8 cellular contexts compared by ENCODE assay signal in the genomic region with DNA sequence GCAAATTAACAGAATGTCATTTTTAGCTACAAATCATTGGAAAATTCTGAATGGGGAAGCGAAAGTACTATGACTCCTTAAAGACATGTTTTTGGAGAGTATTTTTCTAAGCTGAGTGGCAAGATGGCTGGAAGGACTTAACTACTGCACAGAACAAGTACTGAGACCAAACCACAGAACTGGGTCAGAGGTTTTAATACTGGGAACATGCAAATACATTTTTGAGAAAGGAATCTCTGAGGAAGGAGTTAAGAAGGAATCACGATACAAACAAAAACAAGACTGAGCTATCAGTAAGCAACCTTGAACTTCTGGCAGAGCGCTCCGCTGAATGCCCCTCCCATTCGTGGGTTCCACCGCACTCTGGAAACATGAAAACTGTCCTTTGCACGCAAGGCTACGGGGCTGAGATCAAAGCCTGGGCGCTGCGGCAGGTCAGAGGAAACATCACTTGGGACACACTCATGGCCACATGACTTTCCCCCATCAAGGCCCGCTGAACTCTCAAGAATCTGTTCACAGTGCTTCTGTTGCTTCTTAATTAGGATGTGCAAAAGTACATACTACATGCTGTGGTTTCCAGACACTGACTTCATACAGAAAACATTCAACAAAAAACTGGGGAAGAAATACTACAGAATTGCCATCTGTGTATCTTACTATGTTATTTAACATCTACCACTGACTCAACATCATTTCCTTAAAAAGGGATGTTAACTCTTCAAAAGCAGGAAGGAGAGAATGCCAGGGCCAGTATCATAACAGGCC. TPM values are rescaled to one million over a fixed set of nuclear protein-coding genes. Genes with fewer than 3 reads are reported as not detected.
DNase-seq lines count a peak whose midpoint lies in the region; ATAC-seq, FAIRE-seq and TF ChIP-seq lines count a peak whose summit lies in the region.

No MANE protein-coding gene starts in this region.

- peak; percentile 76 for FAIRE-seq in GM18507 (lab: Jason Lieb, UNC)

- no peak overlapping the region for H3K4me3 ChIP-seq in kidney epithelial cell (ENCODE audit: low read depth, low read length)

- peak; percentile 88 for ATAC-seq in HG02759 (IDR thresholded peaks at IDR 0.05; ENCODE audit: unreplicated experiment)

- no peak for TF ChIP-seq CTCF in kidney epithelial cell (IDR thresholded peaks at IDR 0.05; ENCODE audit: insufficient read depth, low read length, poor library complexity, severe bottlenecking)

- DNase-seq in GM18507 (ENCODE audit: extremely low spot score, insufficient read length, low read depth), result no peak
- peak; percentile 80 for DNase-seq in NOMO-1 treated with DMSO at 0.1 percent for 48 hours (lab: John Stamatoyannopoulos, UW; ENCODE audit: unreplicated experiment)
- DNase-seq in activated naive CD8-positive, alpha-beta T cell treated with anti-CD3 and anti-CD28 coated beads, Interleukin-2, amount 50 U/mL, for 16 hours (ENCODE audit: low read depth, low spot score), result peak; percentile 4
- peak; percentile 84 for DNase-seq in kidney epithelial cell (ENCODE audit: low read depth)
- peak; percentile 5 to 7 for DNase-seq in stimulated activated CD8-positive, alpha-beta memory T cell treated with anti-CD3 and anti-CD28 coated beads, Interleukin-15, amount 100 ng/mL, for 4 hours (ENCODE audit: low read depth in 2 of 2)
- no peak for DNase-seq in NCI-H446 (lab: John Stamatoyannopoulos, UW)
- DNase-seq in superior temporal gyrus (ENCODE audit: extremely low spot score), result no peak

- no peaks in the 10 kb centered on the region for H3K27me3 ChIP-seq in kidney epithelial cell (ENCODE audit: control insufficient read depth, insufficient read depth, low read length)

- H3K36me3 ChIP-seq in kidney epithelial cell (ENCODE audit: control insufficient read depth, insufficient read depth, low read length), result no peaks in the 10 kb centered on the region

RNA-seq across cellular contexts. Expression of gene SLC23A2, which starts 27.8 kb away (rescaled TPM):
- total RNA-seq in kidney epithelial cell, result 20.1 and 21.4 TPM in 2 replicates

Comparison
In these comparisons a context has a peak if more than half of its experiments do, and no peak if none do; other contexts are left out.
1. DNase-seq: peak in NOMO-1 treated with DMSO at 0.1 percent for 48 hours (single experiment), activated naive CD8-positive, alpha-beta T cell treated with anti-CD3 and anti-CD28 coated beads, Interleukin-2, amount 50 U/mL, for 16 hours (single experiment), kidney epithelial cell (single experiment) and stimulated activated CD8-positive, alpha-beta memory T cell treated with anti-CD3 and anti-CD28 coated beads, Interleukin-15, amount 100 ng/mL, for 4 hours (2 of 2); none in GM18507 (single experiment), NCI-H446 (0 of 2) and superior temporal gyrus (single experiment).